ENCODE assay signal across 30 cellular contexts in the genomic region with DNA sequence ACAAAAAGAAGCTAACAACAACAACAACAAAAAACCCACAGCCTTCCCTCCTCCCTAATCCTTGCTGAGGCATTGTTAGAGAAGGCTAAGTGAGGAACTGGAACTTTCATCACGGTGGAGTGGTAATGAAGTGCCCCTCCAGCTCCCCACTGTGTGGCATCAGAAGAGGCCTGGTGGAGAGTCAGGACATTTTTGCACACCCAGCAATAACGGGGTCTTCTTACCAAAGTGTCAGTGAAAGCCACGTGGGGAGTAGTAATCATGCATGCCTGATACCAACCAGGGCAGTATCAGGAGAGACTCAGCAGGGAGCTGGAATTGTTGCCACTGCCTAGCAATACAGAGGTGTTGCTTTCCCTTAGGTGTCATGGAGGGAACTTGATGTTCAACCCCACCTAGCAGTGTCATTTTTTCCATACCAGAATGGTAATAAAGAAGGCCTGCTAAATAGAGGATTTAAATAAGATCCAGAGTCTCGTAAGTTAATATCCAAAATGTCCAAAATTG.
"Had no signal": no experiment of that assay in that cellular context is flagged by ENCODE, and none has a peak within 500 bp of the region (broad histone marks: within the 10 kb centered on the region; RNA-seq: fewer than 3 reads in every experiment).

No MANE protein-coding gene starts in this region.

- DNase-seq: activated CD4-positive, alpha-beta T cell treated with anti-CD3 and anti-CD28 coated beads for 48 hours; activated CD4-positive, alpha-beta T cell treated with anti-CD3 and anti-CD28 coated beads, Interleukin-2, amount 50 U/mL, for 48 hours; activated CD8-positive, alpha-beta memory T cell treated with anti-CD3 and anti-CD28 coated beads for 24 hours; activated effector memory CD4-positive, alpha-beta T cell treated with Interleukin-2 at 50 U/mL for 16 hours; activated naive CD4-positive, alpha-beta T cell treated with Interleukin-2 at 50 U/mL for 16 hours; amygdala; caudate nucleus; esophagus squamous epithelium; foreskin melanocyte; heart right ventricle; left lung; mucosa of descending colon; ovary; retina; sigmoid colon; small intestine; stimulated activated CD4-positive, alpha-beta T cell treated with anti-CD3 and anti-CD28 coated beads, Interleukin-4, amount 100 ng/mL, for 24 hours; stimulated activated naive CD8-positive, alpha-beta T cell treated with anti-CD3 and anti-CD28 coated beads, Interleukin-15, amount 100 ng/mL, for 72 hours; substantia nigra; upper lobe of left lung had no signal

- H3K27ac Mint-ChIP-seq: activated naive CD8-positive, alpha-beta T cell; dendritic cell treated with granulocyte-macrophage colony-stimulating factor and Interleukin-4, amounts not matched to agents 40 ng/mL and 50 ng/mL, for 4 days; natural killer cell treated with Interleukin-12 subunit alpha and Interleukin-12 subunit beta and Interleukin-15 and Interleukin-18, amount 100 ng/mL, for 72 hours; stimulated activated effector memory CD8-positive, alpha-beta T cell treated with anti-CD3 and anti-CD28 coated beads, Interleukin-12 subunit alpha, Interleukin-12 subunit beta, amount 100 ng/mL, for 72 hours; stimulated activated naive CD8-positive, alpha-beta T cell treated with anti-CD3 and anti-CD28 coated beads, Interleukin-15, amount 100 ng/mL, for 72 hours had no signal

- H3K27ac ChIP-seq: epithelial cell of prostate, esophagus squamous epithelium, heart right ventricle, left lung, neutrophil, ovary, sigmoid colon, upper lobe of left lung, VCaP had no signal

- H3K36me3 ChIP-seq: left lung, ovary, sigmoid colon, upper lobe of left lung had no signal

- H3K4me3 ChIP-seq: esophagus squamous epithelium, heart right ventricle, left lung, lung, mucosa of descending colon, ovary, sigmoid colon, upper lobe of left lung had no signal

- H3K27me3 Mint-ChIP-seq: activated naive CD8-positive, alpha-beta T cell; dendritic cell treated with granulocyte-macrophage colony-stimulating factor and Interleukin-4, amounts not matched to agents 40 ng/mL and 50 ng/mL, for 4 days; natural killer cell treated with Interleukin-12 subunit alpha and Interleukin-12 subunit beta and Interleukin-15 and Interleukin-18, amount 100 ng/mL, for 72 hours; progenitor cell of endocrine pancreas; stimulated activated naive CD8-positive, alpha-beta T cell treated with anti-CD3 and anti-CD28 coated beads, Interleukin-15, amount 100 ng/mL, for 72 hours had no signal

- ATAC-seq: activated CD4-positive, CD25-positive, alpha-beta regulatory T cell treated with anti-CD3 and anti-CD28 coated beads, Interleukin-2, amount 50 U/mL, for 24 hours; heart right ventricle; left lung; mucosa of descending colon; natural killer cell treated with Interleukin-12 subunit alpha and Interleukin-12 subunit beta and Interleukin-15 and Interleukin-18, amount 100 ng/mL, for 72 hours; stimulated activated effector memory CD8-positive, alpha-beta T cell treated with anti-CD3 and anti-CD28 coated beads, Interleukin-12 subunit alpha, Interleukin-12 subunit beta, amount 100 ng/mL, for 72 hours; stimulated activated naive CD8-positive, alpha-beta T cell treated with anti-CD3 and anti-CD28 coated beads, Interleukin-15, amount 100 ng/mL, for 72 hours had no signal

- H3K4me1 ChIP-seq: esophagus squamous epithelium, left lung, upper lobe of left lung had no signal

- H3K4me3 Mint-ChIP-seq: activated naive CD8-positive, alpha-beta T cell; dendritic cell treated with granulocyte-macrophage colony-stimulating factor and Interleukin-4, amounts not matched to agents 40 ng/mL and 50 ng/mL, for 4 days; natural killer cell treated with Interleukin-12 subunit alpha and Interleukin-12 subunit beta and Interleukin-15 and Interleukin-18, amount 100 ng/mL, for 72 hours; stimulated activated effector memory CD8-positive, alpha-beta T cell treated with anti-CD3 and anti-CD28 coated beads, Interleukin-12 subunit alpha, Interleukin-12 subunit beta, amount 100 ng/mL, for 72 hours; stimulated activated naive CD8-positive, alpha-beta T cell treated with anti-CD3 and anti-CD28 coated beads, Interleukin-15, amount 100 ng/mL, for 72 hours had no signal

- H3K27me3 ChIP-seq: esophagus squamous epithelium, heart right ventricle, left lung, neutrophil, ovary, sigmoid colon, upper lobe of left lung had no signal

- H3K9me3 Mint-ChIP-seq: stimulated activated effector memory CD8-positive, alpha-beta T cell treated with anti-CD3 and anti-CD28 coated beads, Interleukin-12 subunit alpha, Interleukin-12 subunit beta, amount 100 ng/mL, for 72 hours had no signal

- H3K9me3 ChIP-seq: esophagus squamous epithelium, mucosa of descending colon, neutrophil, ovary, sigmoid colon, upper lobe of left lung had no signal
